14 cellular contexts compared by ENCODE assay signal in genomic region chr5:59789894-59790293, GRCh38.
DNase-seq lines count a peak whose midpoint lies in the region; ATAC-seq, FAIRE-seq and TF ChIP-seq lines count a peak whose summit lies in the region.
"Had no signal": no experiment of that assay in that cellular context is flagged by ENCODE, and none has a peak within 500 bp of the region (broad histone marks: within the 10 kb centered on the region; RNA-seq: fewer than 3 reads in every experiment).

No MANE protein-coding gene starts in this region.

- H3K4me1 ChIP-seq in MM.1S (ENCODE audit: low read length): 0 out of 2 replicates have a peak, but pooled peaks cover 3% of the 10 kb centered on the region
- H3K4me1 ChIP-seq in astrocyte (ENCODE audit: insufficient read depth, low read length): peaks cover 40% of the 10 kb centered on the region

- H3K9me2 ChIP-seq in MM.1S (replicated peaks; ENCODE audit: insufficient read depth, low read length): no peaks in the 10 kb centered on the region

- H4K20me1 ChIP-seq in MM.1S (ENCODE audit: insufficient read depth, low read length) (no peaks in the 10 kb centered on the region), astrocyte (ENCODE audit: insufficient read depth, low read length) (no peaks in the 10 kb centered on the region)

- no peak for FAIRE-seq in astrocyte (lab: Jason Lieb, UNC)
- FAIRE-seq: kidney had no signal

- H3K9me3 Mint-ChIP-seq in CD4-positive, alpha-beta T cell: no peaks in the 10 kb centered on the region
- H3K9me3 Mint-ChIP-seq in astrocyte (ENCODE audit: unreplicated experiment): no peaks in the 10 kb centered on the region
- H3K9me3 Mint-ChIP-seq in osteocyte (ENCODE audit: unreplicated experiment): no peaks in the 10 kb centered on the region

- H3K79me2 ChIP-seq in MM.1S (ENCODE audit: low read length): no peaks in the 10 kb centered on the region
- no peaks in the 10 kb centered on the region for H3K79me2 ChIP-seq in astrocyte (ENCODE audit: insufficient read depth, low read length)

- no peaks in the 10 kb centered on the region for H3K36me3 Mint-ChIP-seq in CD4-positive, alpha-beta T cell (ENCODE audit: low read depth)
- no peaks in the 10 kb centered on the region for H3K36me3 Mint-ChIP-seq in astrocyte (ENCODE audit: low read depth, unreplicated experiment)
- H3K36me3 Mint-ChIP-seq in osteocyte (ENCODE audit: unreplicated experiment): no peaks in the 10 kb centered on the region

- H3K27ac Mint-ChIP-seq in CD4-positive, alpha-beta T cell: no peak overlapping the region
- H3K27ac Mint-ChIP-seq in astrocyte (ENCODE audit: unreplicated experiment) (peak overlapping the region; percentile 79), osteocyte (ENCODE audit: unreplicated experiment) (peak overlapping the region; percentile 91)

- CTCF ChIA-PET in CD4-positive, alpha-beta T cell (lab: Charles Lee): interaction anchor here (0.9 to 4.0 kb wide), 3 partner anchors 10 to 20 kb away, joined by 3 to 20 read pairs (median 3); no protein-coding TSS in a partner anchor

- no peaks in the 10 kb centered on the region for H3K36me3 ChIP-seq in MM.1S (replicated peaks; ENCODE audit: insufficient read depth, low read length)
- no peaks in the 10 kb centered on the region for H3K36me3 ChIP-seq in astrocyte (ENCODE audit: insufficient read depth, low read length)

- POLR2A ChIA-PET in CD4-positive, alpha-beta T cell (lab: Charles Lee): no interaction called here

- no peaks in the 10 kb centered on the region for H3F3A ChIP-seq in MM.1S (ENCODE audit: insufficient read depth, low read length)

- peak overlapping the region; percentile 21 for H3K4me3 Mint-ChIP-seq in CD4-positive, alpha-beta T cell
- no peak overlapping the region for H3K4me3 Mint-ChIP-seq in astrocyte (ENCODE audit: unreplicated experiment)
- no peak overlapping the region for H3K4me3 Mint-ChIP-seq in osteocyte (ENCODE audit: unreplicated experiment)

- DNase-seq in CD4-positive, alpha-beta T cell: no peak
- DNase-seq in MM.1S (no peak), astrocyte (ENCODE audit: low read depth) (no peak), osteocyte (ENCODE audit: extremely low spot score, unreplicated experiment) (no peak), nucleus accumbens (lab: John Stamatoyannopoulos, UW) (no peak), NOMO-1 treated with dmso at 0.1 percent for 144 hours (lab: John Stamatoyannopoulos, UW; ENCODE audit: unreplicated experiment) (no peak), foreskin melanocyte (no peak), 8988T (no peak)
- DNase-seq: activated gamma-delta T cell treated with Interleukin-2 at 50 U/mL for 16 hours; GDM1; kidney; retina; stimulated activated CD4-positive, alpha-beta T cell treated with anti-CD3 and anti-CD28 coated beads, Interleukin-4, amount 100 ng/mL, for 1 hour; stimulated activated naive CD4-positive, alpha-beta T cell had no signal

- H3K4me3 ChIP-seq in MM.1S (ENCODE audit: low read length) (no peak overlapping the region), astrocyte (ENCODE audit: insufficient read depth, low read depth, low read length) (no peak overlapping the region)

- H3K4me2 ChIP-seq in MM.1S (ENCODE audit: low read depth, low read length): peak overlapping the region; percentile 29; the same call in 1 of the 2 replicates
- H3K4me2 ChIP-seq in astrocyte (ENCODE audit: low read length): peak overlapping the region; percentile 66

- no peak for ATAC-seq in CD4-positive, alpha-beta T cell (ENCODE audit: poor library complexity)

- peaks cover 5% of the 10 kb centered on the region for H3K4me1 Mint-ChIP-seq in CD4-positive, alpha-beta T cell (ENCODE audit: low read depth)
- H3K4me1 Mint-ChIP-seq in astrocyte (ENCODE audit: low read depth, unreplicated experiment) (peaks cover 66% of the 10 kb centered on the region), osteocyte (ENCODE audit: unreplicated experiment) (peaks cover 79% of the 10 kb centered on the region)

- intact Hi-C loops in CD4-positive, alpha-beta T cell (cut with DNase I, micrococcal nuclease): loop anchor here in 1 of 2 experiments (10.0 kb wide), 1 partner anchor 285 kb away; no protein-coding TSS in a partner anchor

- H2AFZ ChIP-seq in MM.1S (ENCODE audit: low read length): peak overlapping the region; percentile 8; the same call in 1 of the 2 replicates
- H2AFZ ChIP-seq in astrocyte (ENCODE audit: low read depth, low read length): peak overlapping the region; percentile 7

- peaks cover 7% of the 10 kb centered on the region for H3K27me3 Mint-ChIP-seq in CD4-positive, alpha-beta T cell
- no peaks in the 10 kb centered on the region for H3K27me3 Mint-ChIP-seq in astrocyte (ENCODE audit: low read depth, unreplicated experiment)
- H3K27me3 Mint-ChIP-seq in osteocyte (ENCODE audit: unreplicated experiment): no peaks in the 10 kb centered on the region

- no peaks in the 10 kb centered on the region for H3K27me3 ChIP-seq in CD4-positive, alpha-beta T cell (ENCODE audit: control insufficient read depth, insufficient read depth, low read length)
- H3K27me3 ChIP-seq in MM.1S (replicated peaks; ENCODE audit: insufficient read depth, low read length) (no peaks in the 10 kb centered on the region), astrocyte (ENCODE audit: insufficient read depth, low read length) (no peaks in the 10 kb centered on the region)

- H3K9ac ChIP-seq in MM.1S (ENCODE audit: low read length): no peak overlapping the region
- H3K9ac ChIP-seq in astrocyte (ENCODE audit: low read length): no peak overlapping the region

- TF ChIP-seq CTCF in CD4-positive, alpha-beta T cell (IDR thresholded peaks at IDR 0.05): no peak
- TF ChIP-seq CTCF in MM.1S (IDR thresholded peaks at IDR 0.05; ENCODE audit: low read length): no peak
- no peak for TF ChIP-seq CTCF in astrocyte (IDR thresholded peaks at IDR 0.05; ENCODE audit: insufficient read depth, low read depth, low read length)
- no peak for TF ChIP-seq CTCF in osteocyte (IDR thresholded peaks at IDR 0.05)

- no peak overlapping the region for H3K27ac ChIP-seq in CD4-positive, alpha-beta T cell (ENCODE audit: low read depth, low read length)
- H3K27ac ChIP-seq in MM.1S (ENCODE audit: low read length): peak overlapping the region; percentile 13; the same call in 1 of the 2 replicates
- H3K27ac ChIP-seq in astrocyte (ENCODE audit: low read depth, low read length): no peak overlapping the region

- H3K9me3 ChIP-seq in CD4-positive, alpha-beta T cell (ENCODE audit: control insufficient read depth, low read length): no peaks in the 10 kb centered on the region
- H3K9me3 ChIP-seq in MM.1S (replicated peaks; ENCODE audit: insufficient read depth, low read length) (no peaks in the 10 kb centered on the region), astrocyte (ENCODE audit: insufficient read depth, low read depth, low read length) (no peaks in the 10 kb centered on the region)
